29 cellular contexts compared by ENCODE assay signal in the genomic region with DNA sequence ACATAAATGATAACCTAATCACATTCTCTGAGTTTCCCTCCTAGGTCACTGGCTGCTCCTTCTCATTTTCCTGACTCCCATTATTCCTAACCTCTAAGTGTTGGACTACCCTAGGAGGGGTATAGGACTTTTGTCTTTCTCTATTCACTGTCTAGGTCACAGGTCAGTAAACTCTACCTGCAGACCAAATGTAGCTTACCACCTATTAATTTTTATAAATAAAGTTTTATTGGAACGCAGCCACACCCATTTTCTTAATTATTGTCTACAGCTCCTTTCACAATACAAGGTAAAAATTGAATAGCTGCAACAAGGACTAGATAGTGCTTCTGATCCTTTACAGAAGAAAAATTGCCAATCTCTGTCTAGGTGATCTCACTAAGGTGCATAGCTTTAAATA.
"Had no signal": no experiment of that assay in that cellular context is flagged by ENCODE, and none has a peak within 500 bp of the region (broad histone marks: within the 10 kb centered on the region; RNA-seq: fewer than 3 reads in every experiment).

No MANE protein-coding gene starts in this region.

- H3K9me3 ChIP-seq: stomach, suprapubic skin, testis, thoracic aorta, thyroid gland, tibial artery, tibial nerve, transverse colon, upper lobe of left lung, upper lobe of right lung, uterus, vagina had no signal

- H3K27ac ChIP-seq: stomach, suprapubic skin, testis, thoracic aorta, thyroid gland, tibial artery, tibial nerve, transverse colon, upper lobe of left lung, upper lobe of right lung, uterus, vagina had no signal

- FAIRE-seq: urothelium cell line had no signal

- H3K4me3 Mint-ChIP-seq: stimulated activated effector memory CD8-positive, alpha-beta T cell treated with anti-CD3 and anti-CD28 coated beads, Interleukin-12 subunit alpha, Interleukin-12 subunit beta, amount 100 ng/mL, for 72 hours; stimulated activated memory B cell treated with anti-CD40 and anti-IgM and Interleukin-4, amounts not matched to agents 10 μg/mL and 1 μg/mL and 100 μg/mL, for 72 hours; stimulated activated naive B cell treated with anti-CD40 and anti-IgM and Interleukin-4, amounts not matched to agents 10 μg/mL and 1 μg/mL and 100 μg/mL, for 72 hours; stimulated activated naive CD8-positive, alpha-beta T cell treated with anti-CD3 and anti-CD28 coated beads, Interleukin-15, amount 100 ng/mL, for 72 hours; stimulated activated naive CD8-positive, alpha-beta T cell treated with anti-CD3 and anti-CD28 coated beads, Interleukin-15, Interleukin-2, amounts not matched to agents 100 ng/mL and 50 ng/mL, for 24 hours; type B pancreatic cell had no signal

- H3K27me3 ChIP-seq: stomach, suprapubic skin, testis, thyroid gland, tibial artery, tibial nerve, transverse colon, upper lobe of left lung, upper lobe of right lung, uterus, vagina had no signal

- ATAC-seq: stimulated activated effector memory CD8-positive, alpha-beta T cell treated with anti-CD3 and anti-CD28 coated beads, Interleukin-12 subunit alpha, Interleukin-12 subunit beta, amount 100 ng/mL, for 72 hours; stimulated activated memory B cell treated with anti-CD40 and anti-IgM and Interleukin-4, amounts not matched to agents 10 μg/mL and 1 μg/mL and 100 μg/mL, for 72 hours; stimulated activated naive B cell treated with anti-CD40 and anti-IgM and Interleukin-4, amounts not matched to agents 10 μg/mL and 1 μg/mL and 100 μg/mL, for 72 hours; stimulated activated naive CD8-positive, alpha-beta T cell treated with anti-CD3 and anti-CD28 coated beads, Interleukin-15, amount 100 ng/mL, for 72 hours; stimulated activated naive CD8-positive, alpha-beta T cell treated with anti-CD3 and anti-CD28 coated beads, Interleukin-15, Interleukin-2, amounts not matched to agents 100 U/mL and 50 U/mL, for 24 hours; upper lobe of right lung had no signal

- H3K27ac Mint-ChIP-seq: stimulated activated effector memory CD8-positive, alpha-beta T cell treated with anti-CD3 and anti-CD28 coated beads, Interleukin-12 subunit alpha, Interleukin-12 subunit beta, amount 100 ng/mL, for 72 hours; stimulated activated memory B cell treated with anti-CD40 and anti-IgM and Interleukin-4, amounts not matched to agents 10 μg/mL and 1 μg/mL and 100 μg/mL, for 72 hours; stimulated activated naive B cell treated with anti-CD40 and anti-IgM and Interleukin-4, amounts not matched to agents 10 μg/mL and 1 μg/mL and 100 μg/mL, for 72 hours; stimulated activated naive CD8-positive, alpha-beta T cell treated with anti-CD3 and anti-CD28 coated beads, Interleukin-15, amount 100 ng/mL, for 72 hours; stimulated activated naive CD8-positive, alpha-beta T cell treated with anti-CD3 and anti-CD28 coated beads, Interleukin-15, Interleukin-2, amounts not matched to agents 100 ng/mL and 50 ng/mL, for 24 hours; type B pancreatic cell had no signal

- H3K36me3 ChIP-seq: stomach, suprapubic skin, thoracic aorta, thyroid gland, tibial artery, tibial nerve, transverse colon, upper lobe of left lung, upper lobe of right lung, uterus, vagina had no signal

- H3K4me1 Mint-ChIP-seq: stimulated activated effector memory CD8-positive, alpha-beta T cell treated with anti-CD3 and anti-CD28 coated beads, Interleukin-12 subunit alpha, Interleukin-12 subunit beta, amount 100 ng/mL, for 72 hours; stimulated activated naive B cell treated with anti-CD40 and anti-IgM and Interleukin-4, amounts not matched to agents 10 μg/mL and 1 μg/mL and 100 μg/mL, for 72 hours; stimulated activated naive CD8-positive, alpha-beta T cell treated with anti-CD3 and anti-CD28 coated beads, Interleukin-15, amount 100 ng/mL, for 72 hours had no signal

- H3K4me3 ChIP-seq: stomach, suprapubic skin, testis, thoracic aorta, thyroid gland, tibial artery, tibial nerve, transverse colon, upper lobe of left lung, upper lobe of right lung, uterus, vagina had no signal

- H3K4me1 ChIP-seq: suprapubic skin, testis, thyroid gland, transverse colon, upper lobe of right lung, uterus, vagina had no signal

- DNase-seq: stimulated activated CD4-positive, alpha-beta T cell treated with anti-CD3 and anti-CD28 coated beads, Interleukin-2, amount 100 ng/mL, for 48 hours; stimulated activated CD4-positive, alpha-beta T cell treated with anti-CD3 and anti-CD28 coated beads, Interleukin-4, amount 100 ng/mL, for 1 hour; stimulated activated CD4-positive, alpha-beta T cell treated with anti-CD3 and anti-CD28 coated beads, Interleukin-4, amount 100 ng/mL, for 24 hours; stimulated activated CD4-positive, alpha-beta T cell treated with anti-CD3 and anti-CD28 coated beads, Interleukin-4, amount 100 ng/mL, for 4 hours; stimulated activated CD8-positive, alpha-beta memory T cell treated with anti-CD3 and anti-CD28 coated beads, Interleukin-4, amount 100 ng/mL, for 48 hours; stimulated activated naive B cell treated with anti-CD40 and anti-IgM and Interleukin-4, amounts not matched to agents 10 μg/mL and 1 μg/mL and 100 μg/mL, for 72 hours; stimulated activated naive CD4-positive, alpha-beta T cell; stimulated activated naive CD4-positive, alpha-beta T cell treated with Interleukin-2 at 50 U/mL for 16 hours; stimulated activated naive CD8-positive, alpha-beta T cell treated with anti-CD3 and anti-CD28 coated beads, Interleukin-15, amount 100 ng/mL, for 72 hours; stimulated activated naive CD8-positive, alpha-beta T cell treated with anti-CD3 and anti-CD28 coated beads, Interleukin-15, Interleukin-2, amounts not matched to agents 100 U/mL and 50 U/mL, for 24 hours; stomach; substantia nigra; testis; thyroid gland; tibial artery; transverse colon; trophoblast cell; upper lobe of left lung; upper lobe of right lung; uterus had no signal

- H3K27me3 Mint-ChIP-seq: stimulated activated memory B cell treated with anti-CD40 and anti-IgM and Interleukin-4, amounts not matched to agents 10 μg/mL and 1 μg/mL and 100 μg/mL, for 72 hours; stimulated activated naive B cell treated with anti-CD40 and anti-IgM and Interleukin-4, amounts not matched to agents 10 μg/mL and 1 μg/mL and 100 μg/mL, for 72 hours; stimulated activated naive CD8-positive, alpha-beta T cell treated with anti-CD3 and anti-CD28 coated beads, Interleukin-15, amount 100 ng/mL, for 72 hours; stimulated activated naive CD8-positive, alpha-beta T cell treated with anti-CD3 and anti-CD28 coated beads, Interleukin-15, Interleukin-2, amounts not matched to agents 100 ng/mL and 50 ng/mL, for 24 hours; type B pancreatic cell had no signal

- H3K36me3 Mint-ChIP-seq: stimulated activated effector memory CD8-positive, alpha-beta T cell treated with anti-CD3 and anti-CD28 coated beads, Interleukin-12 subunit alpha, Interleukin-12 subunit beta, amount 100 ng/mL, for 72 hours; type B pancreatic cell had no signal
